ENCODE assay signal across 8 cellular contexts in the genomic region with DNA sequence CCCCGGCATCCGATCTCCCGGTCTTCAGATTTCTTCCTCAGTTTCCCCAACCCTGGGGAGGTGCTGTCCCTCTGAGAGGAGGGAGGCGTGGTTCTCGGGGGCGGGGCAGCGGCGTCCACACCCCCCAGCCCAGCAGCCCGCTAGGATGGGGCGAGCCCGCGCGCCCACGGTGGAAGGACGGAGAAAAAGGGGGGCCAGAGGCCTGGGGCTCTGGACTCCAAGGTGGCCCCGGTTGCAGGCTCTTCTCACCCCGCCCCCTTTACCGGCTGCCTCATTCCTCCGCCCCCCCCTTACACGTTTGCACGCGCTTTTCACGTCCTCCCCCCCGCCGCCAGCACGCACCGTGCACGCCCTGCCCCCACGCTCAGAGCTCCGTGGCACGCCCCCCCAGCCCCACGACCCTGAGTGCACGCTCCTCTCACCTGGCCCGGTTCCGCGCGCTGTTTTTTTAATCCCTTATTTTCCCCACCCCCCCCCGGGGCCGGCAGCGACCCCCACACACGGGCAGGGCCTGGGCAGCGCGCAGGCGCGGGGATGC. TPM values are rescaled to one million over a fixed set of nuclear protein-coding genes. Genes with fewer than 3 reads are reported as not detected.
DNase-seq lines count a peak whose midpoint lies in the region; ATAC-seq and TF ChIP-seq lines count a peak whose summit lies in the region.

No MANE protein-coding gene starts in this region.

- no peak for TF ChIP-seq CTCF in A673 (conservative IDR thresholded peaks at IDR 0.05; ENCODE audit: low read depth, low read length)
- no peak for TF ChIP-seq CTCF in Panc1 (IDR thresholded peaks at IDR 0.05)
- no peak for TF ChIP-seq CTCF in cardiac muscle cell (IDR thresholded peaks at IDR 0.05; ENCODE audit: low read depth, low read length)
- no peak for TF ChIP-seq CTCF in ovary (IDR thresholded peaks at IDR 0.05)
- TF ChIP-seq CTCF in upper lobe of right lung (IDR thresholded peaks at IDR 0.05) = no peak
- no peak for TF ChIP-seq CTCF in foreskin keratinocyte (conservative IDR thresholded peaks at IDR 0.05)

- H3K36me3 ChIP-seq in A673 (ENCODE audit: insufficient read depth, low read length, poor library complexity, severe bottlenecking) = no peaks in the 10 kb centered on the region
- no peaks in the 10 kb centered on the region; the same call in 1 of the 2 replicates for H3K36me3 ChIP-seq in Panc1 (ENCODE audit: control insufficient read depth, insufficient read depth, low read length)
- no peaks in the 10 kb centered on the region for H3K36me3 ChIP-seq in cardiac muscle cell
- no peaks in the 10 kb centered on the region for H3K36me3 ChIP-seq in ovary
- no peaks in the 10 kb centered on the region for H3K36me3 ChIP-seq in upper lobe of right lung

- no peaks in the 10 kb centered on the region for H3K9me3 Mint-ChIP-seq in activated naive CD4-positive, alpha-beta T cell treated with anti-CD3 and anti-CD28 coated beads, Interleukin-2, amount 50 U/mL, for 72 hours

- WGBS in ovary, 3 donors = 1 to 2% (median 2%) methylated on average over 34 to 45 of the region's 45 CpGs

- peak; percentile 67 for DNase-seq in A673 (ENCODE audit: low spot score)
- DNase-seq in GM19238 (ENCODE audit: insufficient read length, low spot score) = peak; percentile 65
- no peak for DNase-seq in Panc1 (ENCODE audit: low read depth, low spot score)
- peak; percentile 42 to 60 for DNase-seq in activated naive CD4-positive, alpha-beta T cell treated with anti-CD3 and anti-CD28 coated beads, Interleukin-2, amount 50 U/mL, for 72 hours (ENCODE audit: low spot score in 2 of 2)
- peak; percentile 56 to 66 for DNase-seq in cardiac muscle cell (ENCODE audit: low read depth in 1 of 2, low spot score in 1 of 2)
- peak in 3 of 5 donors; percentile 76 to 81 (median 77) for DNase-seq in ovary
- peak; percentile 83 for DNase-seq in upper lobe of right lung
- DNase-seq in foreskin keratinocyte = no peak

- peak; percentile 42 for ATAC-seq in Panc1
- ATAC-seq in activated naive CD4-positive, alpha-beta T cell treated with anti-CD3 and anti-CD28 coated beads, Interleukin-2, amount 50 U/mL, for 72 hours = peak in 1 of 2 donors; percentile 24
- ATAC-seq in upper lobe of right lung = peak; percentile 19
- no peak for ATAC-seq in foreskin keratinocyte

- in situ Hi-C loops in Panc1 (cut with HindIII; ENCODE audit: low pct_unique_long_range_greater_than_20kb, low sequenced_read_pairs) = no loop called here

- peaks cover 6 to 11% of the 10 kb centered on the region in 2 donors for H3K36me3 Mint-ChIP-seq in activated naive CD4-positive, alpha-beta T cell treated with anti-CD3 and anti-CD28 coated beads, Interleukin-2, amount 50 U/mL, for 72 hours

- H3K27ac ChIP-seq in A673 (ENCODE audit: low read depth, low read length, poor library complexity, severe bottlenecking) (peak overlapping the region; percentile 67), Panc1 (ENCODE audit: low read length) (peak overlapping the region; percentile 75), cardiac muscle cell (peak overlapping the region; percentile 78), ovary (peak overlapping the region; percentile 43 to 66), upper lobe of right lung (peak overlapping the region; percentile 17), foreskin keratinocyte (no peak overlapping the region)

- no peak overlapping the region for H3K27ac Mint-ChIP-seq in activated naive CD4-positive, alpha-beta T cell treated with anti-CD3 and anti-CD28 coated beads, Interleukin-2, amount 50 U/mL, for 72 hours

- CTCF ChIA-PET in A673 (lab: Charles Lee) (no interaction called here), Panc1 (lab: Charles Lee) (no interaction called here)

- no peak for TF ChIP-seq POLR2A in ovary (IDR thresholded peaks at IDR 0.05)

- H3K4me1 ChIP-seq in A673 (ENCODE audit: insufficient read depth, low read length, poor library complexity, severe bottlenecking) (peaks cover 22% of the 10 kb centered on the region), Panc1 (ENCODE audit: control insufficient read depth, insufficient read depth, low read length) (peaks cover 20% of the 10 kb centered on the region), cardiac muscle cell (ENCODE audit: low read depth) (peaks cover 20% of the 10 kb centered on the region), ovary (ENCODE audit: insufficient read depth) (peaks cover 8% of the 10 kb centered on the region), upper lobe of right lung (peaks cover 29% of the 10 kb centered on the region), foreskin keratinocyte (peaks cover 5% of the 10 kb centered on the region)

- BruUV-seq in A673 (replicated peaks; lab: Mats Ljungman, UMichigan) (no TSS peak), Panc1 (replicated peaks; lab: Mats Ljungman, UMichigan) (no TSS peak)

- no peaks in the 10 kb centered on the region for H3K27me3 ChIP-seq in A673 (replicated peaks; ENCODE audit: insufficient read depth, low read depth, low read length, poor library complexity)
- no peaks in the 10 kb centered on the region for H3K27me3 ChIP-seq in Panc1 (ENCODE audit: control insufficient read depth, insufficient read depth, low read length)
- H3K27me3 ChIP-seq in cardiac muscle cell = no peaks in the 10 kb centered on the region
- H3K27me3 ChIP-seq in ovary = no peaks in the 10 kb centered on the region
- no peaks in the 10 kb centered on the region for H3K27me3 ChIP-seq in upper lobe of right lung
- peaks cover 3% of the 10 kb centered on the region for H3K27me3 ChIP-seq in foreskin keratinocyte

- TF ChIP-seq EP300 in ovary (IDR thresholded peaks at IDR 0.05) = no peak

- peak overlapping the region; percentile 66 for H3K4me3 ChIP-seq in A673 (ENCODE audit: low read depth, low read length, poor library complexity, severe bottlenecking)
- H3K4me3 ChIP-seq in Panc1 (ENCODE audit: low read depth in 2 of 2, low read length in 2 of 2) = peak overlapping the region; percentile 54 to 70
- peak overlapping the region; percentile 83 for H3K4me3 ChIP-seq in cardiac muscle cell
- H3K4me3 ChIP-seq in ovary = peak overlapping the region; percentile 61
- peak overlapping the region; percentile 71 for H3K4me3 ChIP-seq in upper lobe of right lung

- H3K9me3 ChIP-seq in A673 (ENCODE audit: low read depth, low read length, poor library complexity, severe bottlenecking) (no peaks in the 10 kb centered on the region), Panc1 (ENCODE audit: control insufficient read depth, insufficient read depth, low read depth, low read length) (no peaks in the 10 kb centered on the region), cardiac muscle cell (ENCODE audit: low read depth) (no peaks in the 10 kb centered on the region), ovary (no peaks in the 10 kb centered on the region), upper lobe of right lung (no peaks in the 10 kb centered on the region)

- POLR2A ChIA-PET in A673 (lab: Charles Lee; ENCODE audit: low non-redundant PET) (no interaction called here), Panc1 (lab: Charles Lee) (no interaction called here)

- intact Hi-C loops in A673 (cut with micrococcal nuclease; ENCODE audit: unreplicated experiment) = no loop called here
- intact Hi-C loops in Panc1 (cut with micrococcal nuclease; ENCODE audit: unreplicated experiment) = no loop called here
- intact Hi-C loops in ovary (cut with DNase I) = loop anchor here in 3 of 4 donors (10.0 kb wide), 2 partner anchors 53 to 213 kb away; a partner anchor contains a TSS
- intact Hi-C loops in upper lobe of right lung (cut with DNase I) = no loop called here

RNA-seq across cellular contexts. Expression of a gene that starts 0.4 kb away (rescaled TPM):
- total RNA-seq in A673 (2021) = 21.3 and 25.5 TPM in 2 replicates
- 9.4 TPM for total RNA-seq in Panc1 (2021; ENCODE audit: unreplicated experiment)
- 13.8 TPM for polyA plus RNA-seq in Panc1 (2012; ENCODE audit: insufficient read length)
- 1 to 10 TPM; 1.3 to 2.4 TPM for total RNA-seq in activated naive CD4-positive, alpha-beta T cell treated with anti-CD3 and anti-CD28 coated beads, Interleukin-2, amount 50 U/mL, for 72 hours
- 20.1 and 32.0 TPM in 2 replicates for total RNA-seq in cardiac muscle cell
- polyA plus RNA-seq in cardiac muscle cell = 0.62 TPM in 1 of 2 replicates, not detected in the other
- total RNA-seq in ovary = 10 to 100 TPM in 5 of 7 donors, 1 to 10 TPM in 2; 1.9 to 24.8 (median 10.8) TPM
- polyA plus RNA-seq in ovary = 10 to 100 TPM in 1 of 2 donors, 1 to 10 TPM in 1; 2.4 to 10.3 TPM
- 3.5 TPM for total RNA-seq in upper lobe of right lung
- total RNA-seq in foreskin keratinocyte = 2.0 and 2.6 TPM in 2 replicates
- 2.7 and 3.5 TPM in 2 replicates for polyA plus RNA-seq in foreskin keratinocyte

RNA-seq across cellular contexts. Expression of a gene that starts 4.0 kb away (rescaled TPM):
- 117 TPM in 2 replicates for total RNA-seq in A673 (2021)
- total RNA-seq in Panc1 (2021; ENCODE audit: unreplicated experiment) = 60.4 TPM
- polyA plus RNA-seq in Panc1 (2012; ENCODE audit: insufficient read length) = 91.0 TPM
- total RNA-seq in activated naive CD4-positive, alpha-beta T cell treated with anti-CD3 and anti-CD28 coated beads, Interleukin-2, amount 50 U/mL, for 72 hours = 10 to 100 TPM; 40.1 to 58.5 TPM
- total RNA-seq in cardiac muscle cell = 98.3 and 120 TPM in 2 replicates
- polyA plus RNA-seq in cardiac muscle cell = 89.6 and 115 TPM in 2 replicates
- total RNA-seq in ovary = 10 to 100 TPM; 23.1 to 71.7 (median 57.7) TPM
- polyA plus RNA-seq in ovary = 10 to 100 TPM; 19.7 to 48.4 TPM
- total RNA-seq in upper lobe of right lung = 36.0 TPM
- total RNA-seq in foreskin keratinocyte = 42.5 and 42.6 TPM in 2 replicates
- polyA plus RNA-seq in foreskin keratinocyte = 37.8 and 38.2 TPM in 2 replicates

RNA-seq across cellular contexts. Expression of a gene that starts 22.7 kb away (rescaled TPM):
- total RNA-seq in A673 (2021) (not detected in 2 replicates), Panc1 (2021; ENCODE audit: unreplicated experiment) (2.7 TPM), cardiac muscle cell (not detected in 2 replicates), ovary (10 to 100 TPM in 1 of 7 donors, 1 to 10 TPM in 6; 1.4 to 54.8 (median 6.4) TPM), upper lobe of right lung (23.1 TPM), foreskin keratinocyte (0.25 and 0.37 TPM in 2 replicates)
- polyA plus RNA-seq in Panc1 (2012; ENCODE audit: insufficient read length) = 2.6 TPM
- total RNA-seq in activated naive CD4-positive, alpha-beta T cell treated with anti-CD3 and anti-CD28 coated beads, Interleukin-2, amount 50 U/mL, for 72 hours = under 1 TPM in 1 of 2 donors, not detected in 1; 0.29 TPM
- polyA plus RNA-seq in cardiac muscle cell (0.60 TPM in 1 of 2 replicates, not detected in the other), ovary (1 to 10 TPM; 1.8 to 2.5 TPM), foreskin keratinocyte (0.16 and 0.27 TPM in 2 replicates)

RNA-seq across cellular contexts. Expression of a gene that starts 26.0 kb away (rescaled TPM):
- total RNA-seq in A673 (2021) (0.56 and 1.2 TPM in 2 replicates), Panc1 (2021; ENCODE audit: unreplicated experiment) (1.0 TPM), cardiac muscle cell (1.9 TPM in 2 replicates), ovary (10 to 100 TPM in 4 of 7 donors, 1 to 10 TPM in 3; 1.4 to 23.0 (median 11.4) TPM), upper lobe of right lung (282 TPM), foreskin keratinocyte (not detected in 2 replicates)
- polyA plus RNA-seq in Panc1 (2012; ENCODE audit: insufficient read length) = 0.90 TPM
- total RNA-seq in activated naive CD4-positive, alpha-beta T cell treated with anti-CD3 and anti-CD28 coated beads, Interleukin-2, amount 50 U/mL, for 72 hours = 1 to 10 TPM in 1 of 2 donors, under 1 TPM in 1; 0.53 to 5.2 TPM
- polyA plus RNA-seq in cardiac muscle cell (0.48 and 1.5 TPM in 2 replicates), ovary (10 to 100 TPM in 1 of 2 donors, 1 to 10 TPM in 1; 8.6 to 32.6 TPM), foreskin keratinocyte (0.07 and 0.09 TPM in 2 replicates)

RNA-seq across cellular contexts. Expression of a gene that starts 38.9 kb away (rescaled TPM):
- 28.5 and 34.3 TPM in 2 replicates for total RNA-seq in A673 (2021)
- 111 TPM for total RNA-seq in Panc1 (2021; ENCODE audit: unreplicated experiment)
- 103 TPM for polyA plus RNA-seq in Panc1 (2012; ENCODE audit: insufficient read length)
- total RNA-seq in activated naive CD4-positive, alpha-beta T cell treated with anti-CD3 and anti-CD28 coated beads, Interleukin-2, amount 50 U/mL, for 72 hours = 10 to 100 TPM; 18.6 to 48.8 TPM
- 26.6 and 34.9 TPM in 2 replicates for total RNA-seq in cardiac muscle cell
- polyA plus RNA-seq in cardiac muscle cell = 27.3 and 27.6 TPM in 2 replicates
- 10 to 100 TPM; 23.7 to 35.7 (median 28.2) TPM for total RNA-seq in ovary
- 10 to 100 TPM; 26.3 to 61.1 TPM for polyA plus RNA-seq in ovary
- total RNA-seq in upper lobe of right lung = 81.0 TPM
- total RNA-seq in foreskin keratinocyte = 27.7 and 30.8 TPM in 2 replicates
- polyA plus RNA-seq in foreskin keratinocyte = 28.8 and 33.0 TPM in 2 replicates

Comparison
In these comparisons a context has a peak if more than half of its experiments do, and no peak if none do; other contexts are left out.
1. DNase-seq: peak in A673 (single experiment), GM19238 (single experiment), activated naive CD4-positive, alpha-beta T cell treated with anti-CD3 and anti-CD28 coated beads, Interleukin-2, amount 50 U/mL, for 72 hours (2 of 2), cardiac muscle cell (2 of 2), ovary (3 of 5) and upper lobe of right lung (single experiment); none in Panc1 (single experiment) and foreskin keratinocyte (0 of 2).
2. intact Hi-C loops: an anchor here in ovary (10.0 kb wide); none called in A673, Panc1 and upper lobe of right lung.
3. Peak in every context shown above with its lines, with median percentiles within 50 percentile points of each other: H3K4me3 ChIP-seq.